In the genomic region with DNA sequence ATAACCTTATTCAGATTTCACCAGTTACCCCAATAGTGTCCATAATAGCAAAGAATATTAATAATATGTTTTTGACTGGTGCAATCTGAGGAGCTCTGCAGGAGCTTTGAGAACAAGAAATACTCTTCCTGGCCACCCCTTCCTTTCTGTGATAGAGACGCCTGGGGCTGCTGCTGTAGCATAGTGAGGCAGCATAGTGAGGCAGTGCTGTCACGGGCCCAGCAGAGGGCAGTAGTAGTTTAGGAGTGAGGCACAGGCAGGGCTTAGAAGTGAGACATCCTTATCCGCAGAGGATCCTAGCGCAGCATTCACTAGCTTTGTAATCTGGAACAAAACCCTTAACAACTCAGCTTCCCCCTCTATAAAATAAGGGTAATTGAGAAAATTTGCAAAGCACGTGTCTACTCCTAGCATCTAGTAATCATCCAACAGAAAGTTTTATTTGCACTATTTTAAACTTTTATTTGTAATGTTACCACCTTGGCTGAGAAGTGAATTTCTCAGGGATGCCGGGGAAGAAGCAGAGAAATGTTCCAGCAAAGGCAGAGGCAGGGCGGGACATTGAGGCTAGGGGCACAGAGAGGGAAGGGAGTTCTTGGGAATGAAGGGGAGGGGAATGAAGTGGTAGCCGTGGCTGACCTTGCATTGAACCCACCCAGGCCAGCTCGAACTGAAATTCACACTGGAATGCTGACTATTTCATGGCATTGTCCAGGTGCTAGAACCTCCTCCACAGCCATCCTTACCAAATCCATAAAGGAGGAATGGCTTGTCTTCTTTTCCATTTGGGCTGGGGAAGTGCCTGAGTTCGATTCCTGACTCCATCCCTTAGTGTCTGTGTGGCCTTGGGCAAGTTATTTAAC, we compare ENCODE assay signal across 8 cellular contexts.
A peak's percentile ranks its signal among the peaks of the same experiment; 100 is the strongest.
DNase-seq lines count a peak whose midpoint lies in the region; ATAC-seq and TF ChIP-seq lines count a peak whose summit lies in the region.

No MANE protein-coding gene starts in this region.

- no peak overlapping the region for H3K4me3 ChIP-seq in HL-60 (replicated peaks; ENCODE audit: insufficient read depth, low read length)

- CTCF ChIA-PET in activated CD8-positive, alpha-beta memory T cell treated with anti-CD3 and anti-CD28 coated beads, Interleukin-2, amount 10 ng/mL, durations not matched to agents 7 days and 5 days (lab: Charles Lee): interaction anchor here (0.6 to 4.0 kb wide), 19 partner anchors 9 to 447 kb away, joined by 3 to 22 read pairs (median 4); partner anchors contain the start of gene CDS2

- DNase-seq in COR-L47 (lab: John Stamatoyannopoulos, UW): peak; percentile 35
- peak; percentile 79 for DNase-seq in GM20000 (ENCODE audit: low spot score)
- peak; percentile 41 to 79 for DNase-seq in HL-60 (ENCODE audit: low read depth in 1 of 2, low spot score in 1 of 2)
- DNase-seq in NOMO-1 treated with dmso at 0.1 percent for 144 hours (lab: John Stamatoyannopoulos, UW; ENCODE audit: unreplicated experiment): peak; percentile 68
- DNase-seq in activated CD8-positive, alpha-beta memory T cell treated with anti-CD3 and anti-CD28 coated beads, Interleukin-2, amount 10 ng/mL, durations not matched to agents 7 days and 5 days: peak; percentile 81
- peak; percentile 75 for DNase-seq in epidermal melanocyte (ENCODE audit: insufficient read length, low spot score)
- DNase-seq in myocyte (ENCODE audit: low read depth): peak; percentile 64
- DNase-seq in stimulated activated CD8-positive, alpha-beta memory T cell treated with anti-CD3 and anti-CD28 coated beads, Interleukin-7, amount 100 ng/mL, for 1 hour (ENCODE audit: low read depth in 2 of 2): peak; percentile 33 to 43

- no peaks in the 10 kb centered on the region for H3K27me3 Mint-ChIP-seq in activated CD8-positive, alpha-beta memory T cell treated with anti-CD3 and anti-CD28 coated beads, Interleukin-2, amount 10 ng/mL, durations not matched to agents 7 days and 5 days

- H3K36me3 Mint-ChIP-seq in activated CD8-positive, alpha-beta memory T cell treated with anti-CD3 and anti-CD28 coated beads, Interleukin-2, amount 10 ng/mL, durations not matched to agents 7 days and 5 days: peaks cover 6% of the 10 kb centered on the region

- no peak overlapping the region for H3K27ac ChIP-seq in HL-60 (replicated peaks)

- H3K4me1 Mint-ChIP-seq in activated CD8-positive, alpha-beta memory T cell treated with anti-CD3 and anti-CD28 coated beads, Interleukin-2, amount 10 ng/mL, durations not matched to agents 7 days and 5 days: no peaks in the 10 kb centered on the region

- peak; percentile 97 for ATAC-seq in activated CD8-positive, alpha-beta memory T cell treated with anti-CD3 and anti-CD28 coated beads, Interleukin-2, amount 10 ng/mL, durations not matched to agents 7 days and 5 days

- TF ChIP-seq CTCF in GM20000 (IDR thresholded peaks at IDR 0.05; ENCODE audit: extremely low read depth, missing control alignments) (peak; percentile 96), HL-60 (IDR thresholded peaks at IDR 0.05; ENCODE audit: insufficient read depth, low read length) (peak; percentile 92)

- no peak overlapping the region for H3K27ac Mint-ChIP-seq in activated CD8-positive, alpha-beta memory T cell treated with anti-CD3 and anti-CD28 coated beads, Interleukin-2, amount 10 ng/mL, durations not matched to agents 7 days and 5 days

- no peaks in the 10 kb centered on the region for H3K27me3 ChIP-seq in HL-60 (ENCODE audit: insufficient read depth, poor library complexity, severe bottlenecking)

- H3K9me3 Mint-ChIP-seq in activated CD8-positive, alpha-beta memory T cell treated with anti-CD3 and anti-CD28 coated beads, Interleukin-2, amount 10 ng/mL, durations not matched to agents 7 days and 5 days (ENCODE audit: low read depth): no peaks in the 10 kb centered on the region

- no peak overlapping the region for H3K4me3 Mint-ChIP-seq in activated CD8-positive, alpha-beta memory T cell treated with anti-CD3 and anti-CD28 coated beads, Interleukin-2, amount 10 ng/mL, durations not matched to agents 7 days and 5 days
